In genomic region chr7:133623716-133624115, GRCh38 we compare ENCODE assay signal across 20 cellular contexts.
"Had no signal": no experiment of that assay in that cellular context is flagged by ENCODE, and none has a peak within 500 bp of the region (broad histone marks: within the 10 kb centered on the region; RNA-seq: fewer than 3 reads in every experiment).

No MANE protein-coding gene starts in this region.

- DNase-seq: effector CD4-positive, alpha-beta T cell; endodermal cell; erythroblast; foreskin keratinocyte; immature natural killer cell; mesendoderm; naive B cell; right lobe of liver; spleen; stimulated activated CD4-positive, alpha-beta T cell treated with anti-CD3 and anti-CD28 coated beads, Interleukin-15, amount 100 ng/mL, for 24 hours; stimulated activated CD4-positive, alpha-beta T cell treated with anti-CD3 and anti-CD28 coated beads, Interleukin-1b, Interleukin-23, amount 100 ng/mL, for 48 hours; stimulated activated CD4-positive, alpha-beta T cell treated with anti-CD3 and anti-CD28 coated beads, Interleukin-4, amount 100 ng/mL, for 24 hours; tibial artery; upper lobe of left lung; uterus had no signal

- H3K9me3 ChIP-seq: prostate gland, right lobe of liver, spleen, tibial artery, upper lobe of left lung, uterus had no signal

- H3K27ac ChIP-seq: foreskin keratinocyte, parathyroid adenoma, prostate gland, right lobe of liver, spleen, tibial artery, upper lobe of left lung, uterus had no signal

- ATAC-seq: foreskin keratinocyte; right lobe of liver; stimulated activated memory B cell treated with anti-CD40 and anti-IgM and Interleukin-4, amounts not matched to agents 10 μg/mL and 1 μg/mL and 100 μg/mL, for 72 hours had no signal

- H3K36me3 ChIP-seq: prostate gland, right lobe of liver, spleen, tibial artery, upper lobe of left lung, uterus had no signal

- H2AFZ ChIP-seq: parathyroid adenoma had no signal

- H3K79me2 ChIP-seq: parathyroid adenoma had no signal

- H3K9ac ChIP-seq: parathyroid adenoma had no signal

- H3K27me3 ChIP-seq: foreskin keratinocyte, right lobe of liver, spleen, tibial artery, upper lobe of left lung, uterus had no signal

- H3K4me3 ChIP-seq: prostate gland, right lobe of liver, spleen, tibial artery, upper lobe of left lung, uterus had no signal

- FAIRE-seq: endothelial cell of umbilical vein, keratinocyte had no signal
